Comparison of ENCODE assay signal across 8 cellular contexts in genomic region chr11:122108192-122108799, GRCh38. TPM values are rescaled to one million over a fixed set of nuclear protein-coding genes. Genes with fewer than 3 reads are reported as not detected.
DNase-seq lines count a peak whose midpoint lies in the region; ATAC-seq and TF ChIP-seq lines count a peak whose summit lies in the region.

No MANE protein-coding gene starts in this region.

- TF ChIP-seq CTCF in heart right ventricle (IDR thresholded peaks at IDR 0.05) (peak; percentile 20 to 57 (median 50)), endothelial cell (IDR thresholded peaks at IDR 0.05; ENCODE audit: unreplicated experiment) (peak; percentile 65)

- no peak overlapping the region for H2BK5ac ChIP-seq in neuronal stem cell (ENCODE audit: low read length)

- H3K4me3 ChIP-seq in heart right ventricle (no peak overlapping the region), neuronal stem cell (ENCODE audit: low read length in 2 of 2) (no peak overlapping the region)

- ATAC-seq in heart right ventricle (no peak), Right ventricle myocardium superior (ENCODE audit: poor library complexity) (no peak), GM21447 (IDR thresholded peaks at IDR 0.05; ENCODE audit: unreplicated experiment) (no peak), GM19395 (IDR thresholded peaks at IDR 0.05; ENCODE audit: unreplicated experiment) (no peak)

- no peak overlapping the region for H3K9ac ChIP-seq in neuronal stem cell (ENCODE audit: low read depth, low read length, poor library complexity)

- H3K4me1 Mint-ChIP-seq in endothelial cell (ENCODE audit: unreplicated experiment) = peaks cover 7% of the 10 kb centered on the region

- no peak overlapping the region for H2AFZ ChIP-seq in neuronal stem cell (ENCODE audit: low read length)

- H3K9me3 Mint-ChIP-seq in endothelial cell (ENCODE audit: unreplicated experiment) = no peaks in the 10 kb centered on the region

- no peak overlapping the region for H3K27ac Mint-ChIP-seq in endothelial cell (ENCODE audit: unreplicated experiment)

- H3K9me3 ChIP-seq in heart right ventricle (no peaks in the 10 kb centered on the region), neuronal stem cell (replicated peaks in 1 of 2; ENCODE audit: control insufficient read depth in 2 of 2, insufficient read depth in 1 of 2, low read depth in 1 of 2, low read length in 2 of 2) (no peaks in the 10 kb centered on the region)

- no peaks in the 10 kb centered on the region for H3K36me3 ChIP-seq in heart right ventricle
- no peaks in the 10 kb centered on the region for H3K36me3 ChIP-seq in neuronal stem cell (replicated peaks in 1 of 2; ENCODE audit: control insufficient read depth in 2 of 2, insufficient read depth in 2 of 2, low read length in 2 of 2)

- no peak overlapping the region for H4K91ac ChIP-seq in neuronal stem cell (ENCODE audit: low read depth, low read length, poor library complexity)

- H3K36me3 Mint-ChIP-seq in endothelial cell (ENCODE audit: low read depth, unreplicated experiment) = no peaks in the 10 kb centered on the region

- H2BK120ac ChIP-seq in neuronal stem cell (ENCODE audit: low read depth, low read length) = no peak overlapping the region

- H3K23ac ChIP-seq in neuronal stem cell (ENCODE audit: low read depth, low read length, poor library complexity) = no peak overlapping the region

- H3K79me1 ChIP-seq in neuronal stem cell (ENCODE audit: low read depth, low read length) = no peaks in the 10 kb centered on the region

- H3K4me1 ChIP-seq in heart right ventricle (peaks cover 0 to 30% (median 10%) of the 10 kb centered on the region in 9 donors), neuronal stem cell (ENCODE audit: control insufficient read depth in 2 of 2, insufficient read depth in 1 of 2, low read depth in 1 of 2, low read length in 2 of 2) (peaks cover 5 to 7% of the 10 kb centered on the region in 2 donors)

- H3K14ac ChIP-seq in neuronal stem cell (ENCODE audit: low read length) = no peak overlapping the region

- intact Hi-C loops in heart right ventricle (cut with DNase I) (loop anchor here in 9 of 10 donors (1.0 to 10.0 kb wide), 10 partner anchors 83 to 453 kb away; no protein-coding TSS in a partner anchor), Right ventricle myocardium superior (cut with DNase I) (loop anchor here (10.0 kb wide), 1 partner anchor 397 kb away; no protein-coding TSS in a partner anchor)

- 26 to 30% methylated on average over 3 of the region's 3 CpGs for WGBS in heart right ventricle, 2 donors
- no CpG with 5 or more reads among the region's 3 CpGs for WGBS in neuronal stem cell (ENCODE audit: extremely low coverage in 2 of 2, insufficient read length in 2 of 2, insufficient replicate concordance in 1 of 2), 2 donors

- no peak overlapping the region for H3K4ac ChIP-seq in neuronal stem cell (ENCODE audit: low read length)

- no peak overlapping the region for H3K18ac ChIP-seq in neuronal stem cell (ENCODE audit: low read length)

- H2AK5ac ChIP-seq in neuronal stem cell (ENCODE audit: low read depth, low read length) = no peak overlapping the region

- DNase-seq in heart right ventricle = no peak
- DNase-seq in Right ventricle myocardium superior = no peak
- peak; percentile 58 for DNase-seq in NCI-H82 (lab: John Stamatoyannopoulos, UW)
- DNase-seq in endothelial cell (ENCODE audit: low spot score) = peak; percentile 54
- peak; percentile 61 for DNase-seq in neuronal stem cell (ENCODE audit: low spot score)
- no peak for DNase-seq in epidermal melanocyte (ENCODE audit: insufficient read length, low spot score)

- no peaks in the 10 kb centered on the region for H3K27me3 ChIP-seq in heart right ventricle
- H3K27me3 ChIP-seq in neuronal stem cell (ENCODE audit: control insufficient read depth in 3 of 3, insufficient read depth in 3 of 3, low read depth in 1 of 3, low read length in 3 of 3) = no peaks in the 10 kb centered on the region

- H3K4me2 ChIP-seq in neuronal stem cell (ENCODE audit: insufficient read depth, low read length, poor library complexity, severe bottlenecking) = no peak overlapping the region

- no peak overlapping the region for H2BK12ac ChIP-seq in neuronal stem cell (ENCODE audit: low read length)

- H3K4me3 Mint-ChIP-seq in endothelial cell (ENCODE audit: unreplicated experiment) = no peak overlapping the region

- H3K27ac ChIP-seq in heart right ventricle (peak overlapping the region in 9 of 10 donors; percentile 12 to 70 (median 61)), neuronal stem cell (replicated peaks; ENCODE audit: low read length) (no peak overlapping the region)

- H2BK15ac ChIP-seq in neuronal stem cell (ENCODE audit: low read length) = no peak overlapping the region

- H3K27me3 Mint-ChIP-seq in endothelial cell (ENCODE audit: unreplicated experiment) = no peaks in the 10 kb centered on the region

- no peak overlapping the region for H4K8ac ChIP-seq in neuronal stem cell (ENCODE audit: low read depth, low read length)

RNA-seq across cellular contexts. Expression of gene BLID, which starts 7.7 kb away (rescaled TPM):
- total RNA-seq in heart right ventricle (under 1 TPM in 1 of 10 donors, not detected in 9; 0.70 TPM), Right ventricle myocardium superior (0.35 TPM), endothelial cell (ENCODE audit: unreplicated experiment) (not detected)
- polyA plus RNA-seq in heart right ventricle = not detected
- not detected for polyA plus RNA-seq in neuronal stem cell (2013, experiment 1 of 2)
- not detected for polyA plus RNA-seq in neuronal stem cell (2013, experiment 2 of 2)

Comparison
In these comparisons a context has a peak if more than half of its experiments do, and no peak if none do; other contexts are left out.
1. DNase-seq: peak in NCI-H82 (single experiment), endothelial cell (single experiment) and neuronal stem cell (single experiment); none in heart right ventricle (0 of 2), Right ventricle myocardium superior (single experiment) and epidermal melanocyte (single experiment).